In the genomic region with DNA sequence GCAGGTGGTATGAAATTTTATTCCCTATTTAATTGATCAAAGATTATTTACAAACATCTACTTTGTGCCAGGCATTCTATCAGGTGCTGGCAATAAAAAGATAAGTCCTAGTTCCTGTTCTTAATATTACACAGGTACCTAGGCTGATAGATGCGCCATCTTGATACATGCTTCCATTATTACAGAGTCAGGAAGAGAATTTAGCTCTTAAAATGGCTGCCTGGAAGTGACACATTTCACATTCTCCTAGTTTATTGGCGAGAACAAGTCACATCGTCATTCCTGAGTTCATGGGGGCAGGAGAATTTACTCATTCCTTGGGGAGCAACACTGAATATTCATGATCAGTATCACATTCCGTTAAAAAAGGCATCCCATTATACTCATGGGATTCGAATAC, we compare ENCODE assay signal across 11 cellular contexts. TPM values are rescaled to one million over a fixed set of nuclear protein-coding genes. Genes with fewer than 3 reads are reported as not detected.
DNase-seq lines count a peak whose midpoint lies in the region; ATAC-seq and TF ChIP-seq lines count a peak whose summit lies in the region.
"Had no signal": no experiment of that assay in that cellular context is flagged by ENCODE, and none has a peak within 500 bp of the region (broad histone marks: within the 10 kb centered on the region; RNA-seq: fewer than 3 reads in every experiment).

No MANE protein-coding gene starts in this region.

- no peak overlapping the region for H3K4me2 ChIP-seq in mammary epithelial cell (ENCODE audit: insufficient read depth, low read depth, low read length)

- H2AFZ ChIP-seq in mammary epithelial cell (ENCODE audit: low read depth, low read length) = no peak overlapping the region

- H3K4me1 ChIP-seq in mammary epithelial cell (ENCODE audit: insufficient read depth, low read length) (peaks cover 3% of the 10 kb centered on the region), subcutaneous abdominal adipose tissue (ENCODE audit: control insufficient read depth in 5 of 5, insufficient read depth in 5 of 5, low read length in 5 of 5) (peaks cover 7 to 29% (median 17%) of the 10 kb centered on the region in 5 donors)

- DNase-seq in MCF 10A (ENCODE audit: unreplicated experiment) (no peak), mammary epithelial cell (no peak), RKO (ENCODE audit: low spot score) (peak; percentile 19), epithelial cell of proximal tubule (ENCODE audit: low read depth) (no peak), AG20443 (ENCODE audit: low spot score) (no peak)
- DNase-seq: left lung, Right ventricle myocardium superior had no signal

- dilution Hi-C loops in mammary epithelial cell (cut with HindIII; ENCODE audit: low sequenced_read_pairs) = no loop called here

- peaks cover 9% of the 10 kb centered on the region for H3K36me3 Mint-ChIP-seq in MCF 10A (ENCODE audit: insufficient read depth, unreplicated experiment)

- H3K27me3 ChIP-seq in mammary epithelial cell (ENCODE audit: insufficient read depth, low read length) (no peaks in the 10 kb centered on the region), subcutaneous abdominal adipose tissue (ENCODE audit: control insufficient read depth in 5 of 5, insufficient read depth in 4 of 5, low read length in 5 of 5) (no peaks in the 10 kb centered on the region)
- H3K27me3 ChIP-seq: cardiac muscle cell, left lung had no signal

- H3K9ac ChIP-seq in mammary epithelial cell (ENCODE audit: insufficient read depth, low read length) (no peak overlapping the region), subcutaneous abdominal adipose tissue (ENCODE audit: low read length in 5 of 5) (no peak overlapping the region)

- CTCF ChIA-PET in MCF 10A (lab: Yijun Ruan, JAX) (no interaction called here), mammary epithelial cell (lab: Charles Lee; ENCODE audit: low non-redundant PET) (no interaction called here)

- peaks cover 31% of the 10 kb centered on the region for H3K79me2 ChIP-seq in mammary epithelial cell (ENCODE audit: insufficient read depth, low read length)

- BruUV-seq in MCF 10A (replicated peaks; lab: Mats Ljungman, UMichigan) (no TSS peak), mammary epithelial cell (replicated peaks; lab: Mats Ljungman, UMichigan) (no TSS peak)

- no peak overlapping the region for H3K27ac ChIP-seq in mammary epithelial cell (ENCODE audit: insufficient read depth, low read depth, low read length)
- H3K27ac ChIP-seq in subcutaneous abdominal adipose tissue (ENCODE audit: low read depth, low read length) = peak overlapping the region; percentile 99

- no peaks in the 10 kb centered on the region for H4K20me1 ChIP-seq in mammary epithelial cell (ENCODE audit: insufficient read depth, low read length)

- ATAC-seq in GM21515 (IDR thresholded peaks at IDR 0.05; ENCODE audit: unreplicated experiment) (no peak), GM18907 (IDR thresholded peaks at IDR 0.05; ENCODE audit: unreplicated experiment) (no peak)

- H3K9me3 ChIP-seq in mammary epithelial cell (replicated peaks; ENCODE audit: insufficient read depth, low read length) (no peaks in the 10 kb centered on the region), subcutaneous abdominal adipose tissue (ENCODE audit: control insufficient read depth in 5 of 5, low read length in 5 of 5) (no peaks in the 10 kb centered on the region)
- H3K9me3 ChIP-seq: left lung had no signal

- WGBS in mammary epithelial cell (ENCODE audit: low coverage, missing lambda C conversion rate) = 98% methylated on average over 5 of the region's 5 CpGs

- peak overlapping the region; percentile 91 for H3K4me3 Mint-ChIP-seq in MCF 10A (ENCODE audit: unreplicated experiment)

- H3K36me3 ChIP-seq in mammary epithelial cell (ENCODE audit: insufficient read depth, low read length) = no peaks in the 10 kb centered on the region
- peaks cover 0 to 5% (median 0%) of the 10 kb centered on the region in 5 donors for H3K36me3 ChIP-seq in subcutaneous abdominal adipose tissue (ENCODE audit: control insufficient read depth in 5 of 5, insufficient read depth in 5 of 5, low read length in 5 of 5)

- intact Hi-C loops in MCF 10A (cut with micrococcal nuclease) = loop anchor here (10.0 kb wide), 1 partner anchor 248 kb away; no protein-coding TSS in a partner anchor
- intact Hi-C loops in mammary epithelial cell (cut with micrococcal nuclease) = loop anchor here (5.0 kb wide), 1 partner anchor 39 kb away; no protein-coding TSS in a partner anchor

- no peaks in the 10 kb centered on the region for H3K9me3 Mint-ChIP-seq in MCF 10A (ENCODE audit: unreplicated experiment)

- no peak overlapping the region for H3K27ac Mint-ChIP-seq in MCF 10A (ENCODE audit: low read depth, unreplicated experiment)

- no peaks in the 10 kb centered on the region for H3K27me3 Mint-ChIP-seq in MCF 10A (ENCODE audit: insufficient read depth, unreplicated experiment)

- POLR2A ChIA-PET in MCF 10A (lab: Yijun Ruan, JAX) = interaction anchor here (1.2 to 3.3 kb wide), 3 partner anchors 10 to 38 kb away, joined by 3 to 35 read pairs (median 6); no protein-coding TSS in a partner anchor

- H3K4me1 Mint-ChIP-seq in MCF 10A (ENCODE audit: insufficient read depth, unreplicated experiment) = no peaks in the 10 kb centered on the region

- in situ Hi-C loops in mammary epithelial cell (cut with MboI; ENCODE audit: low sequenced_read_pairs in 2 of 2) = no loop called here

- H3K4me3 ChIP-seq in mammary epithelial cell (replicated peaks in 1 of 3; ENCODE audit: insufficient read depth in 1 of 3, low read depth in 2 of 3, low read length in 3 of 3) (no peak overlapping the region), epithelial cell of proximal tubule (ENCODE audit: low read depth, low read length) (peak overlapping the region; percentile 79), subcutaneous abdominal adipose tissue (ENCODE audit: low read depth in 1 of 5, low read length in 5 of 5) (peak overlapping the region in 1 of 5 donors; percentile 94)

- TF ChIP-seq CTCF in MCF 10A (IDR thresholded peaks at IDR 0.05; ENCODE audit: unreplicated experiment) (no peak), mammary epithelial cell (conservative IDR thresholded peaks at IDR 0.05 in 1 of 2, IDR thresholded peaks at IDR 0.05 in 1 of 2; ENCODE audit: extremely low read depth in 1 of 2, insufficient read depth in 1 of 2, low read depth in 1 of 2, low read length in 2 of 2) (no peak), epithelial cell of proximal tubule (conservative IDR thresholded peaks at IDR 0.05; ENCODE audit: low read depth, low read length) (no peak)

RNA-seq across cellular contexts. Expression of a gene that starts 1.1 kb away (rescaled TPM):
- total RNA-seq in MCF 10A (2022) = 52.8 and 66.5 TPM in 2 replicates
- total RNA-seq in mammary epithelial cell = 10 to 100 TPM; 64.3 to 68.8 TPM
- 61.4 TPM for polyA plus RNA-seq in mammary epithelial cell
- polyA minus RNA-seq in mammary epithelial cell = 18.0 TPM
- total RNA-seq in epithelial cell of proximal tubule = 82.8 and 86.0 TPM in 2 replicates
